28 cellular contexts compared by ENCODE assay signal in the genomic region with DNA sequence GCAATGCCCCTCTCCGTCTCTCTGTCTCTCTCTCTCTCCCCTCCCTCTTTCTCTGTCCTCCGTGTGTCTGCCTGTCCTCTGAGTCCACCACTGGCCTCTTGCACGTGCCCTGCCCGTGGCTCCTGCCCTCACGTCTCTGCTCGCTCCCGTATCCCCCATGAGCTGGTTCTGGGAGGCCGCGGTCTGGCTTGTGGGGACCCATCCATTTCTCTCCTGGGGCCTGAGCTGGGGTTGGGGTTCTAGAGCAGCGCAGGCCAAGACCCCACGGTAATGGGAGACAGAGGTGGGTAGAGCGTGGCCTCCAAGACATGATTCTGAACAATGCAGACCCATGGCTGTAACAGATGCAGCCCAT. TPM values are rescaled to one million over a fixed set of nuclear protein-coding genes. Genes with fewer than 3 reads are reported as not detected.
"Had no signal": no experiment of that assay in that cellular context is flagged by ENCODE, and none has a peak within 500 bp of the region (broad histone marks: within the 10 kb centered on the region; RNA-seq: fewer than 3 reads in every experiment).

No MANE protein-coding gene starts in this region.

- H3K9me3 Mint-ChIP-seq: activated naive CD4-positive, alpha-beta T cell treated with anti-CD3 and anti-CD28 coated beads, Interleukin-2, amount 50 U/mL, for 24 hours had no signal

- H3K9ac ChIP-seq: KMS-11, SK-N-SH had no signal

- H3K27ac Mint-ChIP-seq: activated CD4-positive, alpha-beta memory T cell treated with anti-CD3 and anti-CD28 coated beads for 36 hours; activated CD4-positive, alpha-beta T cell treated with anti-CD3 and anti-CD28 coated beads, Interleukin-2, amount 10 ng/mL, durations not matched to agents 7 days and 5 days; activated naive CD4-positive, alpha-beta T cell treated with anti-CD3 and anti-CD28 coated beads, Interleukin-2, amount 50 U/mL, for 24 hours had no signal

- H3K4me3 ChIP-seq: breast epithelium, SJCRH30 had no signal

- H3K4me1 ChIP-seq: breast epithelium, SJCRH30 had no signal

- H3K27ac ChIP-seq: breast epithelium, KMS-11, SJCRH30, VCaP had no signal

- H3K9me3 ChIP-seq: breast epithelium, SJCRH30, SK-N-SH had no signal

- H3K4me1 Mint-ChIP-seq: activated naive CD4-positive, alpha-beta T cell treated with anti-CD3 and anti-CD28 coated beads, Interleukin-2, amount 50 U/mL, for 24 hours had no signal

- H3K36me3 Mint-ChIP-seq: activated CD4-positive, alpha-beta memory T cell treated with anti-CD3 and anti-CD28 coated beads for 36 hours; activated naive CD4-positive, alpha-beta T cell treated with anti-CD3 and anti-CD28 coated beads, Interleukin-2, amount 50 U/mL, for 24 hours had no signal

- H3K4me2 ChIP-seq: KMS-11, SK-N-SH had no signal

- DNase-seq: activated CD4-positive, alpha-beta memory T cell treated with anti-CD3 and anti-CD28 coated beads for 36 hours; activated CD4-positive, alpha-beta T cell treated with anti-CD3 and anti-CD28 coated beads, Interleukin-2, amount 10 ng/mL, durations not matched to agents 7 days and 5 days; activated CD4-positive, CD25-positive, alpha-beta regulatory T cell; activated CD8-positive, alpha-beta memory T cell treated with anti-CD3 and anti-CD28 coated beads for 24 hours; activated gamma-delta T cell treated with Interleukin-2 at 50 U/mL for 16 hours; activated T-cell treated with anti-CD3 and anti-CD28 coated beads, Interleukin-2, amount 50 U/mL, for 4 hours; caudate nucleus; NCI-H1092; NCI-H1417; NCI-H1694; NCI-H2029; NCI-H2107; NCI-H345; NCI-H510A; NCI-H526 treated with DMSO at 0.1 percent for 48 hours; NCI-H82; OCI-M1; Right ventricle myocardium superior; RPMI8226; SJCRH30; SK-N-SH; T-helper 1 cell had no signal

- H3K27me3 ChIP-seq: SJCRH30 had no signal

- H3K36me3 ChIP-seq: breast epithelium, SJCRH30 had no signal

- ATAC-seq: activated T-cell treated with anti-CD3 and anti-CD28 coated beads, Interleukin-2, amount 50 U/mL, for 4 hours; Panc1 had no signal

- H3K4me3 Mint-ChIP-seq: activated CD4-positive, alpha-beta memory T cell treated with anti-CD3 and anti-CD28 coated beads for 36 hours; activated CD4-positive, alpha-beta T cell treated with anti-CD3 and anti-CD28 coated beads, Interleukin-2, amount 10 ng/mL, durations not matched to agents 7 days and 5 days; activated naive CD4-positive, alpha-beta T cell treated with anti-CD3 and anti-CD28 coated beads, Interleukin-2, amount 50 U/mL, for 24 hours; activated T-cell treated with anti-CD3 and anti-CD28 coated beads, Interleukin-2, amount 50 U/mL, for 4 hours had no signal

- H3K9me2 ChIP-seq: SK-N-SH had no signal

RNA-seq across cellular contexts. Expression of gene C2CD4C, which starts 19.0 kb away (rescaled TPM):
- total RNA-seq: activated CD4-positive, alpha-beta T cell treated with anti-CD3 and anti-CD28 coated beads, Interleukin-2, amount 10 ng/mL, durations not matched to agents 7 days and 5 days had no signal
- polyA plus RNA-seq: aorta had no signal
